Comparison of ENCODE assay signal across 1 cellular context in the genomic region with DNA sequence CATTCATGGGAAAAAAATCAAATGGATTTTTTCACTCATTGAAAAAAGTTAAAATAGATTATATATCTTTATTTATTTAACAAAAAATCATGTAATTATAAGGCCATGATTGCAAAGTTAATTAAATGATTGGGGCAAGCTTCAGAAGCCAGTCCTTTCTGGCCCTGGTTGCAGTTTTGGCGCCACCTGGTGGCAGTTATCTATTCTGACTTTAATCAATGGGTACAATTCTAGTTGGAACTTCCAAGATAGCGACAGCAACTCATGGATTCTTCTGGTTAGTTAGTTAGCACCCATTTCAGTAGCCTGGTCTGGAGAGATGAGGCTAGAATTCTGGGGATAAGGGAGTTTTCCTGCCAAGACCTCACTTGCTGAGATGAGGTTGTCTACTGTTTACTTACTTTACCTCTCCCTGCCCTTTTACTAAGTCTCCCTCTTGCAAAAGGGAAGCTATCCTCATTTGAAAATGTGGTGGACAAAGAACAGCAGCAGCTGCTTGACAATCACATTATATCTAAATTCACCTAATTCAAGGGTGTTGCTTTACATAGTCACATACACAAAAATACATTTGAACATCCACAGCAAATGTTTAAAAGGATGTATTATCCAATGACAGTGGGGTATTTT.
TF ChIP-seq lines count a peak whose summit lies in the region.

No MANE protein-coding gene starts in this region.

TF ChIP-seq in IMR-90, 13 proteins besides CTCF, POLR2A, EP300 and RAD21:
- TF ChIP-seq, protein P1, sequence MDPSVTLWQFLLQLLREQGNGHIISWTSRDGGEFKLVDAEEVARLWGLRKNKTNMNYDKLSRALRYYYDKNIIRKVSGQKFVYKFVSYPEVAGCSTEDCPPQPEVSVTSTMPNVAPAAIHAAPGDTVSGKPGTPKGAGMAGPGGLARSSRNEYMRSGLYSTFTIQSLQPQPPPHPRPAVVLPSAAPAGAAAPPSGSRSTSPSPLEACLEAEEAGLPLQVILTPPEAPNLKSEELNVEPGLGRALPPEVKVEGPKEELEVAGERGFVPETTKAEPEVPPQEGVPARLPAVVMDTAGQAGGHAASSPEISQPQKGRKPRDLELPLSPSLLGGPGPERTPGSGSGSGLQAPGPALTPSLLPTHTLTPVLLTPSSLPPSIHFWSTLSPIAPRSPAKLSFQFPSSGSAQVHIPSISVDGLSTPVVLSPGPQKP (IDR thresholded peaks at IDR 0.05; ENCODE audit: borderline replicate concordance, low read depth, low read length), result no peak
- peak; percentile 97 for TF ChIP-seq SMC3 (IDR thresholded peaks at IDR 0.05; ENCODE audit: low read depth, low read length)
